ENCODE assay signal across 10 cellular contexts in genomic region chr9:121055642-121056143, GRCh38. TPM values are rescaled to one million over a fixed set of nuclear protein-coding genes. Genes with fewer than 3 reads are reported as not detected.
DNase-seq lines count a peak whose midpoint lies in the region; ATAC-seq, FAIRE-seq and TF ChIP-seq lines count a peak whose summit lies in the region.
"Had no signal": no experiment of that assay in that cellular context is flagged by ENCODE, and none has a peak within 500 bp of the region (broad histone marks: within the 10 kb centered on the region; RNA-seq: fewer than 3 reads in every experiment).

No MANE protein-coding gene starts in this region.

- no peak overlapping the region for H2AK5ac ChIP-seq in trophoblast cell (ENCODE audit: low read length)

- ATAC-seq in pancreas (peak; percentile 90 to 93 (median 92)), HG03565 (IDR thresholded peaks at IDR 0.05; ENCODE audit: unreplicated experiment) (no peak), HG03439 (IDR thresholded peaks at IDR 0.05; ENCODE audit: unreplicated experiment) (no peak)

- H3K4me1 ChIP-seq in endothelial cell of umbilical vein (ENCODE audit: control insufficient read depth, extremely low read depth, insufficient read depth, low read length) (peaks cover 16% of the 10 kb centered on the region), pancreas (peaks cover 0 to 39% (median under 1%) of the 10 kb centered on the region in 3 donors), trophoblast cell (ENCODE audit: control insufficient read depth in 1 of 2, insufficient read depth in 2 of 2, low read length in 2 of 2) (peaks cover 0 to 2% of the 10 kb centered on the region in 2 experiments)

- no TSS peak for BruUV-seq in endothelial cell of umbilical vein (replicated peaks; lab: Mats Ljungman, UMichigan)

- no peak overlapping the region for H2BK5ac ChIP-seq in trophoblast cell (ENCODE audit: low read depth, low read length, poor library complexity)

- DNase-seq in MG63 (peak; percentile 10), endothelial cell of umbilical vein (ENCODE audit: low read depth, low spot score) (no peak), pancreas (peak; percentile 61 to 84 (median 70)), trophoblast cell (no peak), NCI-H187 treated with DMSO at 0.1 percent for 48 hours (lab: John Stamatoyannopoulos, UW) (no peak)
- DNase-seq: anterior cingulate cortex had no signal

- CTCF ChIA-PET in endothelial cell of umbilical vein (lab: Charles Lee) = interaction anchor here (1.2 to 9.1 kb wide), 6 partner anchors 12 to 299 kb away, joined by 3 to 127 read pairs (median 5); no protein-coding TSS in a partner anchor

- no peak overlapping the region for H3K14ac ChIP-seq in trophoblast cell (ENCODE audit: low read length)

- H3K9me3 ChIP-seq in MG63 (0 out of 2 replicates have a peak, but pooled peaks cover 3% of the 10 kb centered on the region), endothelial cell of umbilical vein (replicated peaks; ENCODE audit: control insufficient read depth, insufficient read depth, low read length) (no peaks in the 10 kb centered on the region), pancreas (no peaks in the 10 kb centered on the region), trophoblast cell (ENCODE audit: insufficient read depth, low read depth, low read length) (no peaks in the 10 kb centered on the region)

- TF ChIP-seq CTCF in GM12873 (IDR thresholded peaks at IDR 0.05; ENCODE audit: insufficient read depth, low read depth, low read length, missing control alignments) (peak; percentile 86), endothelial cell of umbilical vein (IDR thresholded peaks at IDR 0.05; ENCODE audit: extremely low read depth in 1 of 2, insufficient read depth in 1 of 2, low read depth in 1 of 2, low read length in 2 of 2) (peak; percentile 7 to 21), pancreas (IDR thresholded peaks at IDR 0.05) (peak; percentile 46 to 54 (median 52))

- no peaks in the 10 kb centered on the region for H3K9me1 ChIP-seq in endothelial cell of umbilical vein (replicated peaks; ENCODE audit: control insufficient read depth, extremely low read depth, insufficient read depth, low read length)

- no peaks in the 10 kb centered on the region for H3K79me1 ChIP-seq in trophoblast cell (ENCODE audit: low read length)

- dilution Hi-C loops in endothelial cell of umbilical vein (cut with MboI; ENCODE audit: extremely low pct_ligation_motif_present, low sequenced_read_pairs) = no loop called here

- H3K36me3 ChIP-seq in MG63 = no peaks in the 10 kb centered on the region
- H3K36me3 ChIP-seq in endothelial cell of umbilical vein (ENCODE audit: control insufficient read depth in 2 of 2, extremely low read depth in 1 of 2, insufficient read depth in 2 of 2, low read length in 2 of 2) = no peaks in the 10 kb centered on the region
- H3K36me3 ChIP-seq in pancreas = no peaks in the 10 kb centered on the region
- peaks cover 0 to 1% of the 10 kb centered on the region in 2 experiments for H3K36me3 ChIP-seq in trophoblast cell (ENCODE audit: control insufficient read depth in 1 of 2, insufficient read depth in 2 of 2, low read length in 2 of 2)

- H2BK12ac ChIP-seq in trophoblast cell (ENCODE audit: low read length) = no peak overlapping the region

- no peak overlapping the region for H4K91ac ChIP-seq in trophoblast cell (ENCODE audit: low read depth, low read length)

- H3K4me3 ChIP-seq in MG63 = no peak overlapping the region
- H3K4me3 ChIP-seq in endothelial cell of umbilical vein (replicated peaks in 1 of 3; ENCODE audit: insufficient read depth in 1 of 3, low read depth in 1 of 3, low read length in 3 of 3) = no peak overlapping the region
- H3K4me3 ChIP-seq in pancreas = no peak overlapping the region
- H3K4me3 ChIP-seq in trophoblast cell (ENCODE audit: low read depth, low read length) = no peak overlapping the region
- H3K4me3 ChIP-seq: lung had no signal

- H4K20me1 ChIP-seq in endothelial cell of umbilical vein (replicated peaks; ENCODE audit: control insufficient read depth, extremely low read depth, insufficient read depth, low read length) = no peaks in the 10 kb centered on the region

- no peak overlapping the region for H4K8ac ChIP-seq in trophoblast cell (ENCODE audit: low read depth, low read length)

- H3K18ac ChIP-seq in trophoblast cell (ENCODE audit: low read length) = no peak overlapping the region

- H3K9ac ChIP-seq in endothelial cell of umbilical vein (replicated peaks; ENCODE audit: extremely low read depth, insufficient read depth, low read length) = no peak overlapping the region
- H3K9ac ChIP-seq in trophoblast cell (ENCODE audit: low read length) = no peak overlapping the region

- FAIRE-seq in endothelial cell of umbilical vein (lab: Jason Lieb, UNC) (no peak), pancreas (lab: Jason Lieb, UNC) (no peak)

- H3K27me3 ChIP-seq in MG63 (no peaks in the 10 kb centered on the region), endothelial cell of umbilical vein (ENCODE audit: control insufficient read depth in 2 of 2, insufficient read depth in 2 of 2, low read length in 2 of 2) (no peaks in the 10 kb centered on the region), pancreas (no peaks in the 10 kb centered on the region), trophoblast cell (ENCODE audit: insufficient read depth, low read length) (no peaks in the 10 kb centered on the region)

- H3K4ac ChIP-seq in trophoblast cell (ENCODE audit: low read depth, low read length) = no peak overlapping the region

- no peaks in the 10 kb centered on the region for H3K79me2 ChIP-seq in endothelial cell of umbilical vein (ENCODE audit: control insufficient read depth, insufficient read depth, low read length)
- H3K79me2 ChIP-seq in trophoblast cell (ENCODE audit: control insufficient read depth, insufficient read depth, low read length, poor library complexity) = no peaks in the 10 kb centered on the region

- no peak overlapping the region for H2BK120ac ChIP-seq in trophoblast cell (ENCODE audit: insufficient read depth, low read length, poor library complexity)

- POLR2A ChIA-PET in endothelial cell of umbilical vein (lab: Charles Lee) = no interaction called here

- no peak for TF ChIP-seq POLR2A in endothelial cell of umbilical vein (IDR thresholded peaks at IDR 0.05; ENCODE audit: low read depth, low read length)

- H2AFZ ChIP-seq in endothelial cell of umbilical vein (ENCODE audit: low read depth, low read length) = no peak overlapping the region
- no peak overlapping the region for H2AFZ ChIP-seq in trophoblast cell (ENCODE audit: insufficient read depth, low read length, poor library complexity)

- H3K27ac ChIP-seq in endothelial cell of umbilical vein (ENCODE audit: insufficient read depth, low read depth, low read length) (no peak overlapping the region), pancreas (peak overlapping the region in 1 of 4 donors; percentile 24), trophoblast cell (ENCODE audit: low read depth, low read length) (no peak overlapping the region)

- H3K4me2 ChIP-seq in endothelial cell of umbilical vein (ENCODE audit: insufficient read depth, low read length) (no peak overlapping the region), trophoblast cell (ENCODE audit: low read length) (no peak overlapping the region)

- H4K12ac ChIP-seq in trophoblast cell (ENCODE audit: low read depth, low read length) = no peak overlapping the region

- intact Hi-C loops in endothelial cell of umbilical vein (cut with micrococcal nuclease) = loop anchor here (5.0 kb wide), 1 partner anchor 433 kb away; no protein-coding TSS in a partner anchor
- intact Hi-C loops in pancreas (cut with DNase I) = loop anchor here in 1 of 3 donors (10.0 kb wide), 1 partner anchor 71 kb away; no protein-coding TSS in a partner anchor

- WGBS in pancreas, 2 donors = 24 to 31% methylated on average over 2 of the region's 2 CpGs
- no CpG with 5 or more reads among the region's 2 CpGs for WGBS in trophoblast cell (ENCODE audit: extremely low coverage, insufficient coverage, insufficient read length)

- H3K23ac ChIP-seq in trophoblast cell (ENCODE audit: low read length) = no peak overlapping the region

TF ChIP-seq in endothelial cell of umbilical vein, 7 proteins besides CTCF, POLR2A, EP300 and RAD21 (continues in another document):
- TF ChIP-seq POLR2AphosphoS5 (IDR thresholded peaks at IDR 0.05; ENCODE audit: insufficient read depth, low read depth, low read length) (no peak), GATA2 (IDR thresholded peaks at IDR 0.05; ENCODE audit: insufficient read depth, insufficient read length, low read depth, low read length) (no peak), MYC (IDR thresholded peaks at IDR 0.05; ENCODE audit: low read depth, low read length) (no peak), JUN (IDR thresholded peaks at IDR 0.05; ENCODE audit: borderline replicate concordance, insufficient read depth, insufficient read length, low read depth) (no peak), FOS (IDR thresholded peaks at IDR 0.05; ENCODE audit: borderline replicate concordance, insufficient read depth, low read length) (no peak)

RNA-seq across cellular contexts. Expression of gene C5, which starts 5.6 kb away (rescaled TPM):
- 2.4 and 2.7 TPM in 2 replicates for total RNA-seq in MG63 (2014; rRNA removed; shearing (Covaris generic); ENCODE audit: low replicate concordance)
- total RNA-seq in endothelial cell of umbilical vein (1.6 and 1.8 TPM in 2 replicates), pancreas (10 to 100 TPM; 12.7 to 29.9 (median 16.3) TPM)
- polyA plus RNA-seq in endothelial cell of umbilical vein (0.79 and 1.0 TPM in 2 replicates), pancreas (1 to 10 TPM; 5.2 to 6.5 TPM)
- polyA plus RNA-seq in endothelial cell of umbilical vein (2011; cell fraction: cytosol; rRNA removed) = 0.44 and 0.69 TPM in 2 replicates
- 4.2 and 4.8 TPM in 2 replicates for polyA plus RNA-seq in endothelial cell of umbilical vein (2011; cell fraction: nucleus; rRNA removed)
- polyA plus RNA-seq in endothelial cell of umbilical vein (2012) = 1.4 and 2.3 TPM in 2 replicates
- 0.61 and 0.66 TPM in 2 replicates for polyA minus RNA-seq in endothelial cell of umbilical vein
- 1.0 TPM for polyA minus RNA-seq in endothelial cell of umbilical vein (2011; cell fraction: cytosol; rRNA and poly(A)+ RNA removed)
- 3.0 and 3.6 TPM in 2 replicates for polyA minus RNA-seq in endothelial cell of umbilical vein (2011; cell fraction: nucleus; rRNA and poly(A)+ RNA removed)
- 6.0 and 8.2 TPM in 2 replicates for polyA plus RNA-seq in trophoblast cell (2013)

RNA-seq across cellular contexts. Expression of gene CNTRL, which starts 19.1 kb away (rescaled TPM):
- 0.72 and 2.5 TPM in 2 replicates for total RNA-seq in MG63 (2014; rRNA removed; shearing (Covaris generic); ENCODE audit: low replicate concordance)
- 21.8 and 22.0 TPM in 2 replicates for total RNA-seq in endothelial cell of umbilical vein
- polyA plus RNA-seq in endothelial cell of umbilical vein = 5.4 and 6.1 TPM in 2 replicates
- polyA plus RNA-seq in endothelial cell of umbilical vein (2011; cell fraction: cytosol; rRNA removed) = 7.6 and 7.9 TPM in 2 replicates
- polyA plus RNA-seq in endothelial cell of umbilical vein (2011; cell fraction: nucleus; rRNA removed) = 25.3 and 32.7 TPM in 2 replicates
- polyA plus RNA-seq in endothelial cell of umbilical vein (2012) = 10.2 and 12.3 TPM in 2 replicates
- 14.7 and 15.1 TPM in 2 replicates for polyA minus RNA-seq in endothelial cell of umbilical vein
- 5.2 TPM for polyA minus RNA-seq in endothelial cell of umbilical vein (2011; cell fraction: cytosol; rRNA and poly(A)+ RNA removed)
- polyA minus RNA-seq in endothelial cell of umbilical vein (2011; cell fraction: nucleus; rRNA and poly(A)+ RNA removed) = 19.7 and 24.5 TPM in 2 replicates
- total RNA-seq in pancreas = 10 to 100 TPM in 1 of 6 donors, 1 to 10 TPM in 5; 5.5 to 12.1 (median 6.5) TPM
- polyA plus RNA-seq in pancreas = 1 to 10 TPM; 5.0 to 7.7 TPM
- 5.5 and 6.8 TPM in 2 replicates for polyA plus RNA-seq in trophoblast cell (2013)

Comparison
In these comparisons a context has a peak if more than half of its experiments do, and no peak if none do; other contexts are left out.
1. CTCF ChIP-seq: peak in every context shown above with its lines; median percentile 86 in GM12873; 52 in pancreas; 14 in endothelial cell of umbilical vein.
2. DNase-seq: peak in MG63 (single experiment) and pancreas (6 of 6); none in endothelial cell of umbilical vein (single experiment), trophoblast cell (0 of 2) and NCI-H187 treated with DMSO at 0.1 percent for 48 hours (single experiment).
3. ATAC-seq: peak in pancreas (4 of 4); none in HG03565 (single experiment) and HG03439 (single experiment).